In genomic region chr2:195660265-195660890, GRCh38 we compare ENCODE assay signal across 8 cellular contexts. TPM values are rescaled to one million over a fixed set of nuclear protein-coding genes. Genes with fewer than 3 reads are reported as not detected.
DNase-seq lines count a peak whose midpoint lies in the region; ATAC-seq, FAIRE-seq and TF ChIP-seq lines count a peak whose summit lies in the region.

No MANE protein-coding gene starts in this region.

- H3K4me3 Mint-ChIP-seq in activated CD4-positive, alpha-beta T cell treated with anti-CD3 and anti-CD28 coated beads for 36 hours = peak overlapping the region; percentile 86
- H3K4me3 Mint-ChIP-seq in chondrocyte (ENCODE audit: unreplicated experiment) (peak overlapping the region; percentile 90), memory B cell (peak overlapping the region; percentile 98)

- DNase-seq in NCI-H2171 (lab: John Stamatoyannopoulos, UW) (peak; percentile 2), chondrocyte (ENCODE audit: low spot score) (no peak), memory B cell (ENCODE audit: low spot score in 2 of 2) (peak; percentile 75 to 80)
- DNase-seq in activated CD4-positive, alpha-beta T cell treated with anti-CD3 and anti-CD28 coated beads for 36 hours = peak; percentile 86
- DNase-seq in stimulated activated CD8-positive, alpha-beta memory T cell treated with anti-CD3 and anti-CD28 coated beads, Interleukin-15, amount 100 ng/mL, for 48 hours (ENCODE audit: low read depth in 2 of 2) = peak; percentile 25 to 51

- TF ChIP-seq CTCF in GM12874 (IDR thresholded peaks at IDR 0.05; ENCODE audit: insufficient read depth, low read depth, low read length) (peak; percentile 54; the same call in 1 of the 2 replicates), chondrocyte (IDR thresholded peaks at IDR 0.05) (peak; percentile 98)

- H3K4me1 Mint-ChIP-seq in activated CD4-positive, alpha-beta T cell treated with anti-CD3 and anti-CD28 coated beads for 36 hours = peaks cover 42% of the 10 kb centered on the region
- peaks cover 46% of the 10 kb centered on the region for H3K4me1 Mint-ChIP-seq in chondrocyte (ENCODE audit: low read depth)
- H3K4me1 Mint-ChIP-seq in memory B cell = peaks cover 27% of the 10 kb centered on the region

- peak; percentile 95 for FAIRE-seq in A204.1 (lab: Jason Lieb, UNC)

- H3K27ac Mint-ChIP-seq in activated CD4-positive, alpha-beta T cell treated with anti-CD3 and anti-CD28 coated beads for 36 hours = peak overlapping the region; percentile 98
- H3K27ac Mint-ChIP-seq in chondrocyte (ENCODE audit: unreplicated experiment) (no peak overlapping the region), memory B cell (peak overlapping the region; percentile 100)

- POLR2A ChIA-PET in activated CD4-positive, alpha-beta T cell treated with anti-CD3 and anti-CD28 coated beads for 36 hours (lab: Charles Lee) = interaction anchor here (0.6 to 1.7 kb wide), 6 partner anchors 12 to 534 kb away, joined by 3 to 8 read pairs (median 4); no protein-coding TSS in a partner anchor

- CTCF ChIA-PET in activated CD4-positive, alpha-beta T cell treated with anti-CD3 and anti-CD28 coated beads for 36 hours (lab: Charles Lee) = interaction anchor here (0.7 to 2.4 kb wide), 42 partner anchors 9 to 717 kb away, joined by 3 to 26 read pairs (median 4); partner anchors contain the start of gene DNAH7

- no peaks in the 10 kb centered on the region for H3K27me3 Mint-ChIP-seq in activated CD4-positive, alpha-beta T cell treated with anti-CD3 and anti-CD28 coated beads for 36 hours
- H3K27me3 Mint-ChIP-seq in chondrocyte (ENCODE audit: low read depth) = no peaks in the 10 kb centered on the region
- no peaks in the 10 kb centered on the region for H3K27me3 Mint-ChIP-seq in memory B cell

- peaks cover 32% of the 10 kb centered on the region for H3K36me3 Mint-ChIP-seq in activated CD4-positive, alpha-beta T cell treated with anti-CD3 and anti-CD28 coated beads for 36 hours (ENCODE audit: low read depth)
- no peaks in the 10 kb centered on the region for H3K36me3 Mint-ChIP-seq in chondrocyte (ENCODE audit: low read depth)
- peaks cover 10% of the 10 kb centered on the region for H3K36me3 Mint-ChIP-seq in memory B cell

- ATAC-seq in activated CD4-positive, alpha-beta T cell treated with anti-CD3 and anti-CD28 coated beads for 36 hours = no peak
- ATAC-seq in memory B cell (ENCODE audit: low read depth) (no peak), HG02938 (IDR thresholded peaks at IDR 0.05; ENCODE audit: unreplicated experiment) (no peak)

- intact Hi-C loops in activated CD4-positive, alpha-beta T cell treated with anti-CD3 and anti-CD28 coated beads for 36 hours (cut with DNase I, micrococcal nuclease) = loop anchor here (1.0 to 10.0 kb wide), 8 partner anchors 101 to 674 kb away; partner anchors contain the start of gene DNAH7 (in 1 of the 2)

- no peaks in the 10 kb centered on the region for H3K9me3 Mint-ChIP-seq in activated CD4-positive, alpha-beta T cell treated with anti-CD3 and anti-CD28 coated beads for 36 hours (ENCODE audit: low read depth)
- no peaks in the 10 kb centered on the region for H3K9me3 Mint-ChIP-seq in chondrocyte (ENCODE audit: low read depth)
- H3K9me3 Mint-ChIP-seq in memory B cell = no peaks in the 10 kb centered on the region

RNA-seq across cellular contexts. Expression of gene SLC39A10, which starts 3.4 kb away (rescaled TPM):
- 10 to 100 TPM; 24.0 to 27.8 TPM for total RNA-seq in activated CD4-positive, alpha-beta T cell treated with anti-CD3 and anti-CD28 coated beads for 36 hours
- 19.8 to 39.6 TPM (median 24.0 TPM) in 3 replicates for total RNA-seq in chondrocyte
